19 cellular contexts compared by ENCODE assay signal in genomic region chr14:99006271-99006670, GRCh38.
A peak's percentile ranks its signal among the peaks of the same experiment; 100 is the strongest.
DNase-seq lines count a peak whose midpoint lies in the region; ATAC-seq lines count a peak whose summit lies in the region.
"Had no signal": no experiment of that assay in that cellular context is flagged by ENCODE, and none has a peak within 500 bp of the region (broad histone marks: within the 10 kb centered on the region; RNA-seq: fewer than 3 reads in every experiment).

No MANE protein-coding gene starts in this region.

- H3K27ac Mint-ChIP-seq in T-helper 2 cell treated with Interferon-gamma antibody and Interleukin-4, amounts not matched to agents 5 μg/mL and 100 μg/mL, for 36 hours = no peak overlapping the region
- H3K27ac Mint-ChIP-seq: CD14-positive monocyte; CD4-positive, alpha-beta T cell; CD8-positive, alpha-beta memory T cell had no signal

- peak; percentile 35 for DNase-seq in AG08395 (ENCODE audit: low spot score)
- peak; percentile 3 for DNase-seq in GM04504 (ENCODE audit: low read depth)
- DNase-seq in astrocyte of the hippocampus (ENCODE audit: low read depth, low spot score) = peak; percentile 25
- DNase-seq in kidney glomerular epithelial cell (lab: John Stamatoyannopoulos, UW) = peak; percentile 11
- DNase-seq in stimulated activated CD4-positive, alpha-beta T cell treated with anti-CD3 and anti-CD28 coated beads, Interleukin-1b, Interleukin-23, amount 100 ng/mL, for 48 hours = no peak
- DNase-seq in ecto neural progenitor cell (ENCODE audit: low spot score) = no peak
- DNase-seq in T-helper 2 cell treated with Interferon-gamma antibody and Interleukin-4, amounts not matched to agents 5 μg/mL and 100 μg/mL, for 36 hours (ENCODE audit: low spot score) = no peak
- DNase-seq: AML-193; BE2C; CD4-positive, alpha-beta T cell; CD8-positive, alpha-beta memory T cell; DMS 273 treated with DMSO at 0.1 percent for 48 hours; DMS79; GOT3; H7; HCEC 1CT had no signal

- H3K36me3 Mint-ChIP-seq in T-helper 2 cell treated with Interferon-gamma antibody and Interleukin-4, amounts not matched to agents 5 μg/mL and 100 μg/mL, for 36 hours (ENCODE audit: low read depth) = peaks cover 4% of the 10 kb centered on the region
- H3K36me3 Mint-ChIP-seq: CD8-positive, alpha-beta memory T cell had no signal

- H3K27me3 Mint-ChIP-seq in T-helper 2 cell treated with Interferon-gamma antibody and Interleukin-4, amounts not matched to agents 5 μg/mL and 100 μg/mL, for 36 hours (ENCODE audit: low read depth) = peaks cover 8% of the 10 kb centered on the region
- H3K27me3 Mint-ChIP-seq: CD4-positive, alpha-beta T cell had no signal

- no peak overlapping the region for H3K4me3 Mint-ChIP-seq in T-helper 2 cell treated with Interferon-gamma antibody and Interleukin-4, amounts not matched to agents 5 μg/mL and 100 μg/mL, for 36 hours
- H3K4me3 Mint-ChIP-seq: CD14-positive monocyte; CD4-positive, alpha-beta T cell; CD8-positive, alpha-beta memory T cell had no signal

- H3K4me1 Mint-ChIP-seq in T-helper 2 cell treated with Interferon-gamma antibody and Interleukin-4, amounts not matched to agents 5 μg/mL and 100 μg/mL, for 36 hours (ENCODE audit: low read depth) = peaks cover 12% of the 10 kb centered on the region

- no peak for ATAC-seq in GM21786 (IDR thresholded peaks at IDR 0.05; ENCODE audit: unreplicated experiment)
- ATAC-seq: GM12878 had no signal

- H3K9me3 Mint-ChIP-seq in T-helper 2 cell treated with Interferon-gamma antibody and Interleukin-4, amounts not matched to agents 5 μg/mL and 100 μg/mL, for 36 hours = peaks cover 8% of the 10 kb centered on the region
- H3K9me3 Mint-ChIP-seq: CD8-positive, alpha-beta memory T cell had no signal

Comparison
In these comparisons a context has a peak if more than half of its experiments do, and no peak if none do; other contexts are left out.
1. DNase-seq: peak in AG08395 (single experiment), GM04504 (single experiment), astrocyte of the hippocampus (single experiment) and kidney glomerular epithelial cell (single experiment); none in stimulated activated CD4-positive, alpha-beta T cell treated with anti-CD3 and anti-CD28 coated beads, Interleukin-1b, Interleukin-23, amount 100 ng/mL, for 48 hours (single experiment), ecto neural progenitor cell (single experiment) and T-helper 2 cell treated with Interferon-gamma antibody and Interleukin-4, amounts not matched to agents 5 μg/mL and 100 μg/mL, for 36 hours (single experiment).